In the genomic region with DNA sequence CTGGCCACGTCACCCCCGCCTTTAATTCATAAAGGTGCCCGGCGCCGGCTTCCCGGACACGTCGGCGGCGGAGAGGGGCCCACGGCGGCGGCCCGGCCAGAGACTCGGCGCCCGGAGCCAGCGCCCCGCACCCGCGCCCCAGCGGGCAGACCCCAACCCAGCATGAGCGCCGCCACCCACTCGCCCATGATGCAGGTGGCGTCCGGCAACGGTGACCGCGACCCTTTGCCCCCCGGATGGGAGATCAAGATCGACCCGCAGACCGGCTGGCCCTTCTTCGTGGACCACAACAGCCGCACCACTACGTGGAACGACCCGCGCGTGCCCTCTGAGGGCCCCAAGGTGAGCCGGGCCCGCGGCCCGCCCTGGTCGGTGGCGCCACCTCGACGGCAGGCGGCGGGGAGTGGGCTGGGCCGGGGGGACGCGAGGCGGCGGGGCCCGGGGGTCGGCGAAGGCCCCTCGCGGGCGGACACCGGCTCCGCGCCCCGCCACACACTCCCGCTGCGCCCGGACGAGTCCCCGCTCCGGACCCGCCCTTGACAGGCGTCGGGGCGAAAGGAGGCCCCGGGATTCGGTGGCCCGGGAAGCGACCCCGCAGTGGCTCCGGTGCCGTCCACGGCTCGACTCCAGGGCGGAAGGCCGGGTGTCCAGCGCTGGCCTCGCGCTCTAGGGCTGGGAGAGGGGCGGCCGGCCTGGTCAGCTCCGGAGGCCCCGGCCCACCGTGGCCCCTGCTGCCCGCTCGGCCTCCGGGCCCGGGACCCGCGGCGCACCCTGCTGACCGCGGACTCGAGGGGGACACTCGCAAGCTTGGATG, we compare ENCODE assay signal across 8 cellular contexts. TPM values are rescaled to one million over a fixed set of nuclear protein-coding genes. Genes with fewer than 3 reads are reported as not detected.
DNase-seq lines count a peak whose midpoint lies in the region; ATAC-seq, FAIRE-seq and TF ChIP-seq lines count a peak whose summit lies in the region.

No MANE protein-coding gene starts in this region.

- dilution Hi-C loops in IMR-90 (cut with HindIII; ENCODE audit: low sequenced_read_pairs, unreplicated experiment): no loop called here

- peak overlapping the region; percentile 89 for H2AFZ ChIP-seq in IMR-90 (replicated peaks; ENCODE audit: low read length, poor library complexity)

- BruUV-seq in IMR-90 (replicated peaks; lab: Mats Ljungman, UMichigan): TSS peak; percentile 36

- peaks cover 39% of the 10 kb centered on the region for H4K20me1 ChIP-seq in IMR-90 (ENCODE audit: insufficient read depth, low read length)

- H3K27ac ChIP-seq in IMR-90 (ENCODE audit: insufficient read depth, low read length): peak overlapping the region; percentile 89

- no peak; the same call in 1 of the 2 replicates for TF ChIP-seq POLR2A in IMR-90 (IDR thresholded peaks at IDR 0.05; ENCODE audit: low read depth, low read length)

- peak overlapping the region; percentile 41 for H4K5ac ChIP-seq in IMR-90 (ENCODE audit: low read depth, low read length)

- H2BK5ac ChIP-seq in IMR-90 (ENCODE audit: low read depth, low read length, poor library complexity, severe bottlenecking): peak overlapping the region; percentile 93

- 1% methylated on average over 23 of the region's 106 CpGs; no CpG with 5 or more reads in 1 of the 2 experiments for WGBS in IMR-90 (ENCODE audit: extremely low coverage in 2 of 2, insufficient read length in 1 of 2), 2 experiments

- peak overlapping the region; percentile 92 for H3K14ac ChIP-seq in IMR-90 (replicated peaks; ENCODE audit: low read depth, low read length)

- H2AK9ac ChIP-seq in IMR-90 (replicated peaks; ENCODE audit: low read depth, low read length, poor library complexity): peak overlapping the region; percentile 99

- ATAC-seq in GM19438 (IDR thresholded peaks at IDR 0.05; ENCODE audit: low read depth, unreplicated experiment) (peak; percentile 39), IMR-90 (ENCODE audit: low read depth) (peak; percentile 11), HG02610 (IDR thresholded peaks at IDR 0.05; ENCODE audit: unreplicated experiment) (no peak)

- H3K9me3 ChIP-seq in IMR-90 (ENCODE audit: control insufficient read depth, insufficient read depth, low read length) (no peaks in the 10 kb centered on the region), adipocyte (ENCODE audit: control insufficient read depth, low read length) (no peaks in the 10 kb centered on the region), iPS-15b (ENCODE audit: control insufficient read depth, insufficient read depth, low read length) (no peaks in the 10 kb centered on the region)

- H3K9ac ChIP-seq in IMR-90 (ENCODE audit: low read depth, low read length): peak overlapping the region; percentile 99
- peak overlapping the region; percentile 98 for H3K9ac ChIP-seq in adipocyte (ENCODE audit: low read length)
- H3K9ac ChIP-seq in iPS-15b (ENCODE audit: low read depth, low read length): peak overlapping the region; percentile 73

- H3K56ac ChIP-seq in IMR-90 (ENCODE audit: extremely low read depth, insufficient read depth, low read length): peak overlapping the region; percentile 90

- TF ChIP-seq CTCF in IMR-90 (conservative IDR thresholded peaks at IDR 0.05; ENCODE audit: low read depth, low read length): no peak

- FAIRE-seq in frontal cortex (lab: Jason Lieb, UNC): no peak

- peak overlapping the region; percentile 75 for H3K4me2 ChIP-seq in IMR-90 (ENCODE audit: low read depth, low read length)

- DNase-seq in AG08395 (ENCODE audit: low spot score): peak; percentile 10
- DNase-seq in IMR-90: no peak
- DNase-seq in adipocyte (ENCODE audit: low read depth): peak; percentile 58
- peak; percentile 2 for DNase-seq in stimulated activated CD8-positive, alpha-beta memory T cell treated with anti-CD3 and anti-CD28 coated beads, Interleukin-4, amount 100 ng/mL, for 24 hours (ENCODE audit: low read depth)
- no peak for DNase-seq in frontal cortex (ENCODE audit: low spot score in 2 of 2)

- H2BK120ac ChIP-seq in IMR-90 (ENCODE audit: low read depth, low read length): peak overlapping the region; percentile 55

- H4K91ac ChIP-seq in IMR-90 (ENCODE audit: insufficient read depth, low read depth, low read length): peak overlapping the region; percentile 75

- POLR2A ChIA-PET in IMR-90 (lab: Charles Lee; ENCODE audit: unreplicated experiment): interaction anchor here (0.6 to 1.0 kb wide), 3 partner anchors 23 to 215 kb away, joined by 3 read pairs; no protein-coding TSS in a partner anchor

- no peak overlapping the region for H2BK15ac ChIP-seq in IMR-90 (ENCODE audit: low read depth, low read length)

- H2AK5ac ChIP-seq in IMR-90 (ENCODE audit: low read depth, low read length): peak overlapping the region; percentile 90

- H3K4me3 ChIP-seq in IMR-90 (ENCODE audit: insufficient read depth, low read depth, low read length) (peak overlapping the region; percentile 71), adipocyte (ENCODE audit: low read length) (peak overlapping the region; percentile 89), iPS-15b (ENCODE audit: low read depth, low read length) (peak overlapping the region; percentile 76)

- H3K18ac ChIP-seq in IMR-90 (ENCODE audit: low read depth, low read length): peak overlapping the region; percentile 92

- H3K36me3 ChIP-seq in IMR-90 (ENCODE audit: control insufficient read depth, insufficient read depth, low read length) (peaks cover 7% of the 10 kb centered on the region), adipocyte (ENCODE audit: control insufficient read depth, insufficient read depth, low read length, severe bottlenecking) (peaks cover 4% of the 10 kb centered on the region), iPS-15b (ENCODE audit: control insufficient read depth, insufficient read depth, low read length) (no peaks in the 10 kb centered on the region)

- H3K27me3 ChIP-seq in IMR-90 (ENCODE audit: control insufficient read depth, insufficient read depth, low read length): no peaks in the 10 kb centered on the region
- H3K27me3 ChIP-seq in adipocyte (replicated peaks; ENCODE audit: control insufficient read depth, insufficient read depth, low read length): no peaks in the 10 kb centered on the region
- no peaks in the 10 kb centered on the region for H3K27me3 ChIP-seq in iPS-15b (ENCODE audit: control insufficient read depth, insufficient read depth, low read length)

- peak overlapping the region; percentile 89 for H3K4ac ChIP-seq in IMR-90 (ENCODE audit: low read depth, low read length)

- CTCF ChIA-PET in IMR-90 (lab: Yijun Ruan, JAX): interaction anchor here (0.6 to 1.0 kb wide), 2 partner anchors 452 to 801 kb away, joined by 3 to 7 read pairs; no protein-coding TSS in a partner anchor

- in situ Hi-C loops in IMR-90 (cut with MboI; ENCODE audit: low sequenced_read_pairs): no loop called here

- intact Hi-C loops in IMR-90 (cut with micrococcal nuclease): loop anchor here (1.0 to 5.0 kb wide), 3 partner anchors 43 to 449 kb away; a partner anchor contains a TSS

- no peak overlapping the region for H2BK20ac ChIP-seq in IMR-90 (ENCODE audit: low read depth, low read length)

- H3K79me1 ChIP-seq in IMR-90 (ENCODE audit: low read depth in 1 of 2, low read length in 2 of 2): peaks cover 0 to 32% of the 10 kb centered on the region in 2 experiments; a peak in 2 of 4 replicates

- H3K9me1 ChIP-seq in IMR-90 (ENCODE audit: insufficient read depth, low read length): peaks cover 14% of the 10 kb centered on the region

- peak overlapping the region; percentile 48 to 72; a peak in 2 of 4 replicates for H4K8ac ChIP-seq in IMR-90 (ENCODE audit: low read depth in 2 of 2, low read length in 2 of 2)

- no peak for TF ChIP-seq RAD21 in IMR-90 (IDR thresholded peaks at IDR 0.05; ENCODE audit: low read length)

- peak overlapping the region; percentile 91 for H3K23ac ChIP-seq in IMR-90 (ENCODE audit: low read depth, low read length)

- H3K4me1 ChIP-seq in IMR-90 (ENCODE audit: control insufficient read depth, insufficient read depth, low read length) (peaks cover 17% of the 10 kb centered on the region), adipocyte (ENCODE audit: control insufficient read depth, insufficient read depth, low read length) (peaks cover 44% of the 10 kb centered on the region), iPS-15b (ENCODE audit: control insufficient read depth, insufficient read depth, low read length) (peaks cover 3% of the 10 kb centered on the region)

TF ChIP-seq in IMR-90, 13 proteins besides CTCF, POLR2A, EP300 and RAD21:
- TF ChIP-seq, protein P1, sequence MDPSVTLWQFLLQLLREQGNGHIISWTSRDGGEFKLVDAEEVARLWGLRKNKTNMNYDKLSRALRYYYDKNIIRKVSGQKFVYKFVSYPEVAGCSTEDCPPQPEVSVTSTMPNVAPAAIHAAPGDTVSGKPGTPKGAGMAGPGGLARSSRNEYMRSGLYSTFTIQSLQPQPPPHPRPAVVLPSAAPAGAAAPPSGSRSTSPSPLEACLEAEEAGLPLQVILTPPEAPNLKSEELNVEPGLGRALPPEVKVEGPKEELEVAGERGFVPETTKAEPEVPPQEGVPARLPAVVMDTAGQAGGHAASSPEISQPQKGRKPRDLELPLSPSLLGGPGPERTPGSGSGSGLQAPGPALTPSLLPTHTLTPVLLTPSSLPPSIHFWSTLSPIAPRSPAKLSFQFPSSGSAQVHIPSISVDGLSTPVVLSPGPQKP (IDR thresholded peaks at IDR 0.05; ENCODE audit: borderline replicate concordance, low read depth, low read length): no peak
- TF ChIP-seq RFX5 (IDR thresholded peaks at IDR 0.05; ENCODE audit: low read depth, low read length) (no peak), NFE2L2 (IDR thresholded peaks at IDR 0.05; ENCODE audit: low read depth, low read length) (no peak), CHD1 (IDR thresholded peaks at IDR 0.05; ENCODE audit: low read depth, low read length) (peak; percentile 81; the same call in 1 of the 2 replicates), RCOR1 (IDR thresholded peaks at IDR 0.05; ENCODE audit: insufficient replicate concordance, low read length) (no peak), CEBPB (IDR thresholded peaks at IDR 0.05; ENCODE audit: low read depth, low read length) (no peak), BHLHE40 (IDR thresholded peaks at IDR 0.05; ENCODE audit: low read depth, low read length) (no peak), MAZ (IDR thresholded peaks at IDR 0.05; ENCODE audit: borderline replicate concordance, low read depth, low read length) (no peak), FOS (IDR thresholded peaks at IDR 0.05; ENCODE audit: low read depth, low read length) (no peak)
TF ChIP-seq in IMR-90: peak in this region for 1.

RNA-seq across cellular contexts. Expression of a gene that starts 0.5 kb away (rescaled TPM):
- total RNA-seq in IMR-90 (2012; rRNA removed) (5.4 and 5.8 TPM in 2 replicates), frontal cortex (0.82 TPM)
- polyA plus RNA-seq in IMR-90 (2012; rRNA removed): 38.4 and 42.5 TPM in 2 replicates
- 32.2 and 47.6 TPM in 2 replicates for polyA plus RNA-seq in IMR-90 (2012; cell fraction: cytosol; rRNA removed)
- 21.0 and 35.9 TPM in 2 replicates for polyA plus RNA-seq in IMR-90 (2012; cell fraction: nucleus; rRNA removed; ENCODE audit: low replicate concordance)

RNA-seq across cellular contexts. Expression of a gene that starts 55.0 kb away (rescaled TPM):
- total RNA-seq in IMR-90 (2012; rRNA removed) (28.0 and 44.2 TPM in 2 replicates), frontal cortex (51.4 TPM)
- polyA plus RNA-seq in IMR-90 (2012; rRNA removed): 62.9 and 83.5 TPM in 2 replicates
- polyA plus RNA-seq in IMR-90 (2012; cell fraction: cytosol; rRNA removed): 14.1 and 19.3 TPM in 2 replicates
- polyA plus RNA-seq in IMR-90 (2012; cell fraction: nucleus; rRNA removed; ENCODE audit: low replicate concordance): 63.6 and 388 TPM in 2 replicates

Comparison
In these comparisons a context has a peak if more than half of its experiments do, and no peak if none do; other contexts are left out.
1. DNase-seq: peak in AG08395 (single experiment), adipocyte (single experiment) and stimulated activated CD8-positive, alpha-beta memory T cell treated with anti-CD3 and anti-CD28 coated beads, Interleukin-4, amount 100 ng/mL, for 24 hours (single experiment); none in IMR-90 (single experiment) and frontal cortex (0 of 2).
2. Peak in every context shown above with its lines, with median percentiles within 50 percentile points of each other: H3K4me3 ChIP-seq and H3K9ac ChIP-seq.